8 cellular contexts compared by ENCODE assay signal in the genomic region with DNA sequence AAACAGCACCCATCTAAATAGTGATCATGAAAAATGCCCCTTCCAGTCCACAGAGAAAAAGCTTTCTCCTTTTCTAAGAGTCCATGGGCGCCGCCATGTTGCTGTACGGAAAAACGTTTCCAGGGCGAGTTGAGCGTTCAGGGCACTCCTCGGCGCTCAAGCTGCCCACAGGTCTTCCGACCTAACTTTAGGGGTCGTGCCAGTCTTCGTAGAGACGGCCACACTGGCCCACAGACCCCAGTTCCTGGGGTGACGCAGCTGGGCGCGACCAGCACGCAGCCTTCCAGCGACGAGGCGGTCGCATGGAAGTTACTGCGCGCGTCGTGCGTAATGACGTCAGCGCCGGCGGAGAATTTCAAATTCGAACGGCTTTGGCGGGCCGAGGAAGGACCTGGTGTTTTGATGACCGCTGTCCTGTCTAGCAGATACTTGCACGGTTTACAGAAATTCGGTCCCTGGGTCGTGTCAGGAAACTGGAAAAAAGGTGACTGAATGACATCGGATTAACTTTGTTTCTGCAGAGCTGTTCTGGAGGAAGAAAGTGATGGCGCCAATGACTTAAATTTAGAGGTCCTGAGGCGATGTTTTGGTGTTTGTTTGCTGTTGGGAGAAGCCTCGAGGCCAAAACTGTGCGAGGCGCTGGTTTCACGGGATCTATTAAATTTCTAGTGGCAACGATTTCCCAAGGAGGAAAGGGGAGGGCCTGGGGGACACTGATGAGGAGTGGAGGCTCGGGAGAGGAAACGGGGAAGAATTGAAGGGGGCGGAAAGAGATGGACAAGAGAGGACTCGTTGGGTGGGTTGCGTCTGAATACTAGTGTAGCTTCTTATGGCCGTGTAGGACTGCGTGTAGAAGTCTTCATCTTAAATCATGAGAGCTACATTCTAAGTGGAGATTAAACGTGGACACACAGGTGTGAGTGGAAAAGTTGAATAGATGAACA.
DNase-seq lines count a peak whose midpoint lies in the region; ATAC-seq and TF ChIP-seq lines count a peak whose summit lies in the region.

TSS of gene METTL4 (minus strand) at position 306 of the 944 bp plus-strand sequence. CDS start 4,289 bp downstream, outside the sequence.
TSS of gene NDC80 (plus strand) at position 358 of the 944 bp plus-strand sequence. CDS start 1,429 bp downstream, outside the sequence.

- peak; percentile 84 for ATAC-seq in HG02885 (IDR thresholded peaks at IDR 0.05; ENCODE audit: poor library complexity, unreplicated experiment)

- DNase-seq in NCI-H1436 (lab: John Stamatoyannopoulos, UW): peak; percentile 85
- no peak for DNase-seq in NCI-H1436 treated with DMSO at 0.1 percent for 48 hours (lab: John Stamatoyannopoulos, UW)
- peak; percentile 58 to 64 for DNase-seq in NCI-H1930 (lab: John Stamatoyannopoulos, UW)
- peak; percentile 62 for DNase-seq in T1000 (lab: John Stamatoyannopoulos, UW)
- DNase-seq in astrocyte of the hippocampus (ENCODE audit: low read depth, low spot score): peak; percentile 96
- peak; percentile 34 to 93 (median 73) for DNase-seq in hypothalamus (lab: John Stamatoyannopoulos, UW)
- peak; percentile 65 for DNase-seq in retinal pigment epithelial cell (ENCODE audit: low read depth)

- TF ChIP-seq CTCF in retinal pigment epithelial cell (conservative IDR thresholded peaks at IDR 0.05; ENCODE audit: low read depth, low read length): no peak

- peak within 1 kb of the TSS; percentile 96 for H3K4me3 ChIP-seq in retinal pigment epithelial cell (ENCODE audit: low read length)
